8 cellular contexts compared by ENCODE assay signal in the genomic region with DNA sequence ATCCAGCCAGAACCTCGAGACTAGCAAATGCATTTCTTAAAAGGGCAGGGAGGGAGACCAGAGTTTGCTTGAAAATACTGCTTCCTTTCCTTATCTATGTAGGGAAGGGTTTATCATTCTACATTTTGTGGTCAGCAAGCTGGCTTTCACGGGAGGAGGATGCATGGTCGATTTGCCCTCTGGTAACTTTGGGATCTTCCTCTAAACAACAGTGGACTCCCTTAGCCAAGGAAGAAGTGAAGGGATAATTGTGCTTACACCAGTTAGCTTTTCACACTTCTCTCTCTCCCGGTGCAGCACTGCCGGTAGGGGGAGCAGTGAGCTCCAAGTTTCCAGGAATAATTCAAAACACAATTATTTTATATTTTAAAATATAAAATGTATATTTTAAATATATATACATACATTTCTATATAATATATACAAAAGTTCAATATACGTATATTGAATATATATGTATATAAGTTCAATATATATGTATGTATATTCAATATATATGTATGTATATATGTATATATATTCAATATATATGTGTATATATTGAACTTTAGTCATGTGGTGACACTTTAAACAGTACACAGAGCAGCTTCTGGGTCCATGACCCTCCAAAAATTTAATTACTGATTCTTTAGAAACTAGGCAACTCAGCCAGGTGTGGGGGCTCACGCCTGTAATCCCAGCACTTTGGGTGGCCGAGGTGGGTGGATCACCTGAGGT. TPM values are rescaled to one million over a fixed set of nuclear protein-coding genes. Genes with fewer than 3 reads are reported as not detected.
DNase-seq lines count a peak whose midpoint lies in the region; ATAC-seq and TF ChIP-seq lines count a peak whose summit lies in the region.

No MANE protein-coding gene starts in this region.

- peak; percentile 73 for DNase-seq in DMS53 (lab: John Stamatoyannopoulos, UW)
- DNase-seq in LoVo (ENCODE audit: low spot score), result peak; percentile 56
- peak; percentile 56 for DNase-seq in activated CD4-positive, alpha-beta T cell treated with anti-CD3 and anti-CD28 coated beads, Interleukin-2, amount 50 U/mL, for 1 hour
- peak; percentile 52 to 53 for DNase-seq in stimulated activated CD4-positive, alpha-beta T cell treated with anti-CD3 and anti-CD28 coated beads, Interleukin-2, amount 100 ng/mL, for 48 hours

- peak overlapping the region; percentile 97 for H3K27ac ChIP-seq in duodenal mucosa (ENCODE audit: low read depth, low read length)
- H3K27ac ChIP-seq in liver (ENCODE audit: low read depth in 1 of 2, low read length in 2 of 2), result peak overlapping the region; percentile 91 to 92

- H3K4me1 ChIP-seq in duodenal mucosa (ENCODE audit: control insufficient read depth in 1 of 2, insufficient read depth in 2 of 2, low read length in 2 of 2) (peaks cover 47 to 57% of the 10 kb centered on the region in 2 donors), liver (ENCODE audit: control insufficient read depth in 4 of 4, insufficient read depth in 4 of 4, low read length in 3 of 4) (peaks cover 7 to 61% (median 57%) of the 10 kb centered on the region in 4 donors)

- H3K4me3 ChIP-seq in duodenal mucosa (ENCODE audit: low read depth in 1 of 2, low read length in 2 of 2), result peak overlapping the region; percentile 85
- H3K4me3 ChIP-seq in liver (ENCODE audit: low read depth in 1 of 3, low read length in 3 of 3), result peak overlapping the region; percentile 46 to 93 (median 75)

- WGBS in liver, result 17% methylated on average over 8 of the region's 8 CpGs

- H3K36me3 ChIP-seq in duodenal mucosa (ENCODE audit: control insufficient read depth in 1 of 2, insufficient read depth in 2 of 2, low read length in 2 of 2) (peaks cover 4 to 26% of the 10 kb centered on the region in 2 donors), liver (ENCODE audit: control insufficient read depth in 4 of 4, insufficient read depth in 3 of 4, low read depth in 1 of 4, low read length in 3 of 4) (peaks cover 0 to 5% (median 2%) of the 10 kb centered on the region in 4 donors)

- H3K27me3 ChIP-seq in duodenal mucosa (ENCODE audit: control insufficient read depth in 1 of 2, insufficient read depth in 2 of 2, low read length in 2 of 2), result no peaks in the 10 kb centered on the region
- H3K27me3 ChIP-seq in liver (ENCODE audit: control insufficient read depth in 4 of 4, insufficient read depth in 4 of 4, low read length in 3 of 4), result no peaks in the 10 kb centered on the region

- peak; percentile 66 to 74 for TF ChIP-seq RAD21 in liver (IDR thresholded peaks at IDR 0.05)

- ATAC-seq in GM18868 (IDR thresholded peaks at IDR 0.05; ENCODE audit: unreplicated experiment), result no peak
- ATAC-seq in HG03159 (IDR thresholded peaks at IDR 0.05; ENCODE audit: unreplicated experiment), result no peak

- H3K9me3 ChIP-seq in duodenal mucosa (ENCODE audit: control insufficient read depth in 1 of 2, low read length in 2 of 2), result no peaks in the 10 kb centered on the region
- H3K9me3 ChIP-seq in liver (ENCODE audit: control insufficient read depth in 4 of 4, low read length in 3 of 4), result no peaks in the 10 kb centered on the region

- peak; percentile 64 for TF ChIP-seq CTCF in liver (IDR thresholded peaks at IDR 0.05; ENCODE audit: low read depth, low read length, missing input control)

- peak overlapping the region; percentile 77 to 94 for H3K9ac ChIP-seq in duodenal mucosa (ENCODE audit: low read depth in 1 of 2, low read length in 2 of 2)
- peak overlapping the region; percentile 71 to 75 for H3K9ac ChIP-seq in liver (ENCODE audit: low read depth in 1 of 2, low read length in 2 of 2)

TF ChIP-seq in liver, 16 proteins besides CTCF, POLR2A, EP300 and RAD21:
- no peak for TF ChIP-seq RXRA (IDR thresholded peaks at IDR 0.05)
- TF ChIP-seq, protein P1, sequence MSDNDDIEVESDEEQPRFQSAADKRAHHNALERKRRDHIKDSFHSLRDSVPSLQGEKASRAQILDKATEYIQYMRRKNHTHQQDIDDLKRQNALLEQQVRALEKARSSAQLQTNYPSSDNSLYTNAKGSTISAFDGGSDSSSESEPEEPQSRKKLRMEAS (IDR thresholded peaks at IDR 0.05), result no peak

RNA-seq across cellular contexts. Expression of a gene that starts 4.5 kb away (rescaled TPM):
- total RNA-seq in liver, result 100 to 1,000 TPM in 1 of 2 donors, 10 to 100 TPM in 1; 12.9 to 288 TPM
- polyA plus RNA-seq in liver, result 10 to 100 TPM; 46.5 to 57.8 TPM

RNA-seq across cellular contexts. Expression of a gene that starts 14.5 kb away (rescaled TPM):
- total RNA-seq in liver, result 10 to 100 TPM in 1 of 2 donors, 1 to 10 TPM in 1; 9.4 to 22.1 TPM
- polyA plus RNA-seq in liver, result 10 to 100 TPM; 14.1 to 15.7 TPM

RNA-seq across cellular contexts. Expression of a gene that starts 18.7 kb away (rescaled TPM):
- total RNA-seq in liver, result 10 to 100 TPM in 1 of 2 donors, 1 to 10 TPM in 1; 6.8 to 24.2 TPM
- polyA plus RNA-seq in liver, result 10 to 100 TPM; 15.7 to 24.7 TPM

RNA-seq across cellular contexts. Expression of a gene that starts 59.6 kb away (rescaled TPM):
- total RNA-seq in liver, result 10 to 100 TPM in 1 of 2 donors, 1 to 10 TPM in 1; 6.4 to 12.1 TPM
- polyA plus RNA-seq in liver, result 10 to 100 TPM in 1 of 2 donors, 1 to 10 TPM in 1; 7.8 to 11.0 TPM
